1 cellular context compared by ENCODE assay signal in the genomic region with DNA sequence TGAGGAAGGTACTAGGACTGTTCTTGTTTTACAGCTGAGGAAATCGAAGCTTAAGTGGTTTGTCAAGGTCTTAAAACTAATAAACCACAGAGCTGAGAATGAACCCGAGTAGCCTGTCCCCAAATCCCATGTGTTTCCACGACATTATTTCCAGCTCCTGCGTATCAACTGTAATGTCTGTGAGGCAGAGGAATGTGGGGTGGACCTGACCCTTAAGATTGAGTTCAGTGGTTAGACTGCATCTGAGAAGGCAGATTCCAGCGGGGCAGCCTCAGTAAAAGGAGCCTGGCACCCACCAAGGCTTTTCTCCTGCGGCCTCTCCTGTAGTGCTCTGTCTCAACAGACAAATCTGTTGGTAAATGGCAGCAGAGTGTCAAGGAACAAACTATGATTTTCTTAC.
TF ChIP-seq lines count a peak whose summit lies in the region.

No MANE protein-coding gene starts in this region.

TF ChIP-seq in IMR-90, 13 proteins besides CTCF, POLR2A, EP300 and RAD21 (continued from another document):
- no peak for TF ChIP-seq FOS (IDR thresholded peaks at IDR 0.05; ENCODE audit: low read depth, low read length)
- TF ChIP-seq SMC3 (IDR thresholded peaks at IDR 0.05; ENCODE audit: low read depth, low read length): no peak
TF ChIP-seq in IMR-90: peak in this region for 0.
